15 cellular contexts compared by ENCODE assay signal in the genomic region with DNA sequence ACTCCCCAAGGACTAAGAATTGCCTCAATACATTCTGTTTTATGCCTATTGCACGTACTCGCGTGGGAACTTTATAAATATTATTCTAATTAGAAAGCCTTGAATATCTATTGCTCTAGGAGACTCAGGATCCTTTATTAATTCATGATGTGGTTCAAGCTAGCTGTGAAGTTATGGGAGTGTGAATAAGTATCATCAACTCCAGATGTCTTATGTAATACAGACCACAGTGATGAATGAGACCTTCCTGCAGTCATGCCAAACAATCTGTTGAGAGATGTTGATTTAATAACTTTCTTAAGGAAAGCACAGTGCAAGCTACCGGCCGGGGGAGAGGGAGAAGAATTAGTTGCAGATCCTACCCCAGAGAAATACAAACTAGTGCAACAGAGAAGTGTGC.
DNase-seq lines count a peak whose midpoint lies in the region; ATAC-seq and TF ChIP-seq lines count a peak whose summit lies in the region.
"Had no signal": no experiment of that assay in that cellular context is flagged by ENCODE, and none has a peak within 500 bp of the region (broad histone marks: within the 10 kb centered on the region; RNA-seq: fewer than 3 reads in every experiment).

No MANE protein-coding gene starts in this region.

- H2AFZ ChIP-seq in H9 (ENCODE audit: low read length), result no peak overlapping the region

- H3K23ac ChIP-seq in H9 (ENCODE audit: insufficient read length, low read depth, low read length), result no peak overlapping the region

- no peak overlapping the region for H2BK15ac ChIP-seq in H9 (ENCODE audit: low read depth, low read length)

- in situ Hi-C loops in SK-MEL-5 (cut with HindIII; ENCODE audit: low pct_unique_long_range_greater_than_20kb, low sequenced_read_pairs), result no loop called here

- H3K27ac ChIP-seq in H9 (ENCODE audit: insufficient read length, low read depth, low read length), result no peak overlapping the region
- H3K27ac ChIP-seq: lower lobe of right lung had no signal

- H2BK5ac ChIP-seq in H9 (ENCODE audit: insufficient read length, low read length), result no peak overlapping the region

- no peaks in the 10 kb centered on the region for H3K4me1 ChIP-seq in H9 (ENCODE audit: insufficient read depth, low read length)
- H3K4me1 ChIP-seq: lower lobe of right lung had no signal

- H4K5ac ChIP-seq in H9 (ENCODE audit: insufficient read length, low read depth, low read length), result no peak overlapping the region

- H3K23me2 ChIP-seq in H9 (ENCODE audit: insufficient read length, low read depth, low read length, poor library complexity, severe bottlenecking), result no peaks in the 10 kb centered on the region

- no peaks in the 10 kb centered on the region for H4K20me1 ChIP-seq in H9 (ENCODE audit: control insufficient read depth, insufficient read depth, insufficient read length)

- no peak overlapping the region for H3K18ac ChIP-seq in H9 (ENCODE audit: insufficient read length, low read depth, low read length)

- no peak for TF ChIP-seq CTCF in osteocyte (IDR thresholded peaks at IDR 0.05)
- no peak for TF ChIP-seq CTCF in H9 (conservative IDR thresholded peaks at IDR 0.05)

- no peaks in the 10 kb centered on the region for H3K79me1 ChIP-seq in H9 (ENCODE audit: insufficient read depth, low read depth, low read length, poor library complexity, severe bottlenecking)

- H3K14ac ChIP-seq in H9 (ENCODE audit: insufficient read depth, low read length), result no peak overlapping the region

- no peak overlapping the region for H2BK120ac ChIP-seq in H9 (ENCODE audit: low read depth, low read length, poor library complexity, severe bottlenecking)

- H4K91ac ChIP-seq in H9 (ENCODE audit: insufficient read length, low read depth, low read length), result no peak overlapping the region

- H3K4me2 ChIP-seq in H9 (ENCODE audit: insufficient read depth, insufficient read length, low read length), result no peak overlapping the region

- H3K9me3 ChIP-seq in H9 (ENCODE audit: control insufficient read depth, low read depth, low read length), result no peaks in the 10 kb centered on the region
- H3K9me3 ChIP-seq: lower lobe of right lung had no signal

- no peaks in the 10 kb centered on the region for H3K9me3 Mint-ChIP-seq in osteocyte (ENCODE audit: unreplicated experiment)
- H3K9me3 Mint-ChIP-seq in H9, result no peaks in the 10 kb centered on the region

- H3K9ac ChIP-seq in H9 (ENCODE audit: extremely low read depth, insufficient read length, low read length), result no peak overlapping the region

- H3K27me3 ChIP-seq in H9 (ENCODE audit: insufficient read depth, low read length), result no peaks in the 10 kb centered on the region

- no peak overlapping the region for H3K4ac ChIP-seq in H9 (ENCODE audit: low read depth, low read length)

- H3K4me3 Mint-ChIP-seq in osteocyte (ENCODE audit: unreplicated experiment), result no peak overlapping the region
- H3K4me3 Mint-ChIP-seq in H9, result no peak overlapping the region
- H3K4me3 Mint-ChIP-seq: CD4-positive, alpha-beta memory T cell; endodermal cell had no signal

- no peak overlapping the region for H2AK5ac ChIP-seq in H9 (ENCODE audit: insufficient read length, low read length)

- H3T11ph ChIP-seq in H9 (ENCODE audit: low read length), result no peak overlapping the region

- H3K36me3 Mint-ChIP-seq in osteocyte (ENCODE audit: unreplicated experiment) (peaks cover 2% of the 10 kb centered on the region), H9 (ENCODE audit: insufficient read depth in 1 of 3, low read depth in 3 of 3) (no peaks in the 10 kb centered on the region)
- H3K36me3 Mint-ChIP-seq: CD4-positive, alpha-beta memory T cell had no signal

- no peaks in the 10 kb centered on the region for H3K27me3 Mint-ChIP-seq in osteocyte (ENCODE audit: unreplicated experiment)
- H3K27me3 Mint-ChIP-seq in H9 (ENCODE audit: low read depth), result no peaks in the 10 kb centered on the region
- H3K27me3 Mint-ChIP-seq: CD4-positive, alpha-beta memory T cell had no signal

- H2BK20ac ChIP-seq in H9 (ENCODE audit: low read depth, low read length, poor library complexity, severe bottlenecking), result no peak overlapping the region

- no peak overlapping the region for H2BK12ac ChIP-seq in H9 (ENCODE audit: insufficient read length, low read depth, low read length)

- ATAC-seq in GM18867 (IDR thresholded peaks at IDR 0.05; ENCODE audit: unreplicated experiment), result no peak
- ATAC-seq: lower lobe of right lung had no signal

- DNase-seq in GM04504 (ENCODE audit: low read depth) (peak; percentile 66), SK-MEL-5 (ENCODE audit: low read depth, low spot score) (peak; percentile 14), fibroblast of gingiva (ENCODE audit: low read depth) (peak; percentile 14), osteocyte (ENCODE audit: extremely low spot score, unreplicated experiment) (no peak), NCI-H128 (lab: John Stamatoyannopoulos, UW; ENCODE audit: unreplicated experiment) (no peak), H9 (no peak), ureter (ENCODE audit: low spot score) (no peak)
- DNase-seq: activated gamma-delta T cell; CD4-positive, alpha-beta memory T cell; endodermal cell; GDM1; lower lobe of right lung; SHP77; stimulated activated naive CD4-positive, alpha-beta T cell had no signal

- no peaks in the 10 kb centered on the region for H3K79me2 ChIP-seq in H9 (ENCODE audit: insufficient read depth, low read length)

- H3K56ac ChIP-seq in H9 (ENCODE audit: insufficient read length, low read depth, low read length), result no peak overlapping the region

- no peak overlapping the region for H4K8ac ChIP-seq in H9 (replicated peaks; ENCODE audit: insufficient read length, low read depth, low read length)

- peak overlapping the region; percentile 65 for H3K27ac Mint-ChIP-seq in osteocyte (ENCODE audit: unreplicated experiment)
- H3K27ac Mint-ChIP-seq in H9, result no peak overlapping the region
- H3K27ac Mint-ChIP-seq: CD4-positive, alpha-beta memory T cell had no signal

- no CpG with 5 or more reads among the region's 5 CpGs for WGBS in H9 (ENCODE audit: extremely low coverage, insufficient read length, low lambda C conversion rate)

- H3K4me1 Mint-ChIP-seq in osteocyte (ENCODE audit: unreplicated experiment) (peaks cover 42% of the 10 kb centered on the region), H9 (no peaks in the 10 kb centered on the region; a peak in 1 of 4 replicates)
- H3K4me1 Mint-ChIP-seq: CD4-positive, alpha-beta memory T cell; endodermal cell had no signal

Comparison
In these comparisons a context has a peak if more than half of its experiments do, and no peak if none do; other contexts are left out.
1. DNase-seq: peak in GM04504 (single experiment), SK-MEL-5 (single experiment) and fibroblast of gingiva (single experiment); none in osteocyte (single experiment), NCI-H128 (single experiment), H9 (single experiment) and ureter (single experiment).